ENCODE assay signal across 15 cellular contexts in the genomic region with DNA sequence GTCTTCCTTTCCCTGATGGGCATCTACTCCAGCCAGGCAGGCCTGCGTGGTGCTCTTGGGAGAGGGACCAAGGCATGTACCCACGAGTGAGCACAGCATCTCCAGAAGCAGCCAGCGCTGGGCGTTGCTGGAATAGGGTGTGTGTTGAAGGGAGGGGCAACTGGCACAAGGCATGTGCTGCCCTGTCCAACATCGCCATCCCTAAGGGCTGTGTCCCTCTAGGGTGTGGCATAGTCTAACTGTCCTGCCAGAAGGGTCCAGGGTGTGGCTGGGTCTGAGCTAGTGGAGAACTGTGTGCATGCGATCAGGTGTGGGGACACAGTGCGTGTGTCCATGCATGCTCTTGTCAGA. TPM values are rescaled to one million over a fixed set of nuclear protein-coding genes. Genes with fewer than 3 reads are reported as not detected.
DNase-seq lines count a peak whose midpoint lies in the region; ATAC-seq and TF ChIP-seq lines count a peak whose summit lies in the region.
"Had no signal": no experiment of that assay in that cellular context is flagged by ENCODE, and none has a peak within 500 bp of the region (broad histone marks: within the 10 kb centered on the region; RNA-seq: fewer than 3 reads in every experiment).

No MANE protein-coding gene starts in this region.

- CTCF ChIA-PET in Panc1 (lab: Charles Lee) = no interaction called here

- no peak for TF ChIP-seq CTCF in Panc1 (IDR thresholded peaks at IDR 0.05)

- intact Hi-C loops in Panc1 (cut with micrococcal nuclease; ENCODE audit: unreplicated experiment) = no loop called here
- intact Hi-C loops in right cardiac atrium (cut with DNase I) = no loop called here

- H3K4me3 ChIP-seq in Panc1 (ENCODE audit: low read depth in 2 of 2, low read length in 2 of 2) = no peak overlapping the region
- H3K4me3 ChIP-seq in right cardiac atrium (ENCODE audit: low read length) = no peak overlapping the region
- H3K4me3 ChIP-seq in skeletal muscle satellite cell (ENCODE audit: low read length) = no peak overlapping the region
- H3K4me3 ChIP-seq: cardiac muscle cell had no signal

- H3K9ac ChIP-seq in skeletal muscle satellite cell (ENCODE audit: low read depth, low read length) = peak overlapping the region; percentile 8

- DNase-seq in GM03348 (ENCODE audit: low spot score) (peak; percentile 39), Panc1 (ENCODE audit: low read depth, low spot score) (no peak), right cardiac atrium (peak in 2 of 3 donors; percentile 59 to 70)
- DNase-seq: activated CD4-positive, alpha-beta T cell treated with anti-CD3 and anti-CD28 coated beads, Interleukin-2, amount 10 ng/mL, durations not matched to agents 7 days and 5 days; CD8-positive, alpha-beta memory T cell; KG1; mesendoderm; T-helper 1 cell had no signal

- H3K27ac ChIP-seq in Panc1 (ENCODE audit: low read length) = no peak overlapping the region
- H3K27ac ChIP-seq in right cardiac atrium (ENCODE audit: low read length) = no peak overlapping the region
- H3K27ac ChIP-seq: cardiac muscle cell, epithelial cell of prostate had no signal

- peak; percentile 67 for ATAC-seq in Panc1
- ATAC-seq in right cardiac atrium = no peak
- no peak for ATAC-seq in GM21515 (IDR thresholded peaks at IDR 0.05; ENCODE audit: unreplicated experiment)
- no peak for ATAC-seq in GM21423 (IDR thresholded peaks at IDR 0.05; ENCODE audit: unreplicated experiment)
- no peak for ATAC-seq in GM19351 (IDR thresholded peaks at IDR 0.05; ENCODE audit: unreplicated experiment)
- no peak for ATAC-seq in HG02610 (IDR thresholded peaks at IDR 0.05; ENCODE audit: unreplicated experiment)

- H3K27me3 ChIP-seq in Panc1 (ENCODE audit: control insufficient read depth, insufficient read depth, low read length) = no peaks in the 10 kb centered on the region
- H3K27me3 ChIP-seq in right cardiac atrium (ENCODE audit: control insufficient read depth, insufficient read depth) = no peaks in the 10 kb centered on the region
- H3K27me3 ChIP-seq in skeletal muscle satellite cell (ENCODE audit: control insufficient read depth, insufficient read depth, low read length) = no peaks in the 10 kb centered on the region
- H3K27me3 ChIP-seq: cardiac muscle cell had no signal

- H3K36me3 ChIP-seq in Panc1 (ENCODE audit: control insufficient read depth, insufficient read depth, low read length) (no peaks in the 10 kb centered on the region), skeletal muscle satellite cell (ENCODE audit: insufficient read depth, low read length) (peaks cover 4% of the 10 kb centered on the region)
- H3K36me3 ChIP-seq: cardiac muscle cell had no signal

- in situ Hi-C loops in Panc1 (cut with HindIII; ENCODE audit: low pct_unique_long_range_greater_than_20kb, low sequenced_read_pairs) = no loop called here

- peak overlapping the region; percentile 53 for H3K4me2 ChIP-seq in skeletal muscle satellite cell (ENCODE audit: low read length)

- BruUV-seq in Panc1 (replicated peaks; lab: Mats Ljungman, UMichigan) = no TSS peak

- H3K4me1 ChIP-seq in Panc1 (ENCODE audit: control insufficient read depth, insufficient read depth, low read length) (no peaks in the 10 kb centered on the region), right cardiac atrium (ENCODE audit: control insufficient read depth, insufficient read depth, low read length) (no peaks in the 10 kb centered on the region), skeletal muscle satellite cell (ENCODE audit: control insufficient read depth, insufficient read depth, low read length) (peaks cover 42% of the 10 kb centered on the region)

- WGBS in right cardiac atrium = 35% methylated on average over 7 of the region's 7 CpGs

- POLR2A ChIA-PET in Panc1 (lab: Charles Lee) = no interaction called here

- no peaks in the 10 kb centered on the region for H3K9me3 ChIP-seq in Panc1 (ENCODE audit: control insufficient read depth, insufficient read depth, low read depth, low read length)
- H3K9me3 ChIP-seq in right cardiac atrium (ENCODE audit: control insufficient read depth, low read length) = no peaks in the 10 kb centered on the region
- no peaks in the 10 kb centered on the region for H3K9me3 ChIP-seq in skeletal muscle satellite cell (replicated peaks; ENCODE audit: low read length)

RNA-seq across cellular contexts. Expression of gene NOTCH3, which starts 2.8 kb away (rescaled TPM):
- 5.3 TPM for total RNA-seq in Panc1 (2021; ENCODE audit: unreplicated experiment)
- polyA plus RNA-seq in Panc1 (2012; ENCODE audit: insufficient read length) = 20.8 TPM
- 10 to 100 TPM; 11.3 to 22.1 (median 17.2) TPM for total RNA-seq in right cardiac atrium
- polyA plus RNA-seq in right cardiac atrium = 10.9 TPM
- 40.3 and 65.3 TPM in 2 replicates for total RNA-seq in skeletal muscle satellite cell (2012; rRNA removed)
- total RNA-seq: activated CD4-positive, alpha-beta T cell treated with anti-CD3 and anti-CD28 coated beads, Interleukin-2, amount 10 ng/mL, durations not matched to agents 7 days and 5 days had no signal
- polyA plus RNA-seq: CD8-positive, alpha-beta memory T cell had no signal

RNA-seq across cellular contexts. Expression of gene EPHX3, which starts 34.3 kb away (rescaled TPM):
- 0.31 TPM for total RNA-seq in Panc1 (2021; ENCODE audit: unreplicated experiment)
- 0.17 TPM for polyA plus RNA-seq in Panc1 (2012; ENCODE audit: insufficient read length)
- total RNA-seq in right cardiac atrium = under 1 TPM in 2 of 4 donors, not detected in 2; 0.11 to 0.17 TPM
- 0.09 TPM for polyA plus RNA-seq in right cardiac atrium
- total RNA-seq in skeletal muscle satellite cell (2012; rRNA removed) = under 0.01 TPM in 1 of 2 replicates, not detected in the other
- total RNA-seq: CD8-positive, alpha-beta memory T cell had no signal
- polyA plus RNA-seq: CD8-positive, alpha-beta memory T cell had no signal
